Comparison of ENCODE assay signal across 22 cellular contexts in genomic region chr10:60385399-60385738, GRCh38. TPM values are rescaled to one million over a fixed set of nuclear protein-coding genes. Genes with fewer than 3 reads are reported as not detected.
A peak's percentile ranks its signal among the peaks of the same experiment; 100 is the strongest.
DNase-seq lines count a peak whose midpoint lies in the region; ATAC-seq and TF ChIP-seq lines count a peak whose summit lies in the region.
"Had no signal": no experiment of that assay in that cellular context is flagged by ENCODE, and none has a peak within 500 bp of the region (broad histone marks: within the 10 kb centered on the region; RNA-seq: fewer than 3 reads in every experiment).

No MANE protein-coding gene starts in this region.

- no peak overlapping the region for H3K4me3 ChIP-seq in SK-N-SH (ENCODE audit: low read depth in 2 of 2, low read length in 1 of 2)
- H3K4me3 ChIP-seq: left ventricle myocardium inferior, ovary, spleen, testis had no signal

- POLR2A ChIA-PET in SK-N-SH (lab: Yijun Ruan, JAX), result no interaction called here

- 97% methylated on average over 1 of the region's 1 CpG for WGBS in SK-N-SH (ENCODE audit: low lambda C conversion rate)

- no peaks in the 10 kb centered on the region for H4K20me1 ChIP-seq in SK-N-SH (ENCODE audit: insufficient read depth)

- no peak for TF ChIP-seq EP300 in SK-N-SH (IDR thresholded peaks at IDR 0.05; ENCODE audit: borderline replicate concordance in 1 of 2, low read depth in 1 of 2, low read length in 1 of 2)

- no peak for ATAC-seq in SK-N-SH treated with all-trans-retinoic acid at 6 μM for 48 hours
- no peak for ATAC-seq in T-helper 17 cell
- ATAC-seq in HG03342 (IDR thresholded peaks at IDR 0.05; ENCODE audit: unreplicated experiment), result no peak
- ATAC-seq: activated CD8-positive, alpha-beta T cell treated with anti-CD3 and anti-CD28 coated beads, Interleukin-2, amount 10 ng/mL, durations not matched to agents 7 days and 5 days; CD8-positive, alpha-beta T cell; natural killer cell had no signal

- TF ChIP-seq CTCF in SK-N-SH (IDR thresholded peaks at IDR 0.05), result no peak

- H3K27me3 Mint-ChIP-seq in T-helper 17 cell, result no peaks in the 10 kb centered on the region
- H3K27me3 Mint-ChIP-seq: activated naive CD8-positive, alpha-beta T cell treated with anti-CD3 and anti-CD28 coated beads for 36 hours; B cell had no signal

- peaks cover 12% of the 10 kb centered on the region for H3F3A ChIP-seq in SK-N-SH (replicated peaks; ENCODE audit: insufficient read depth)

- H3K9me3 ChIP-seq in SK-N-SH (no peaks in the 10 kb centered on the region), T-helper 17 cell (ENCODE audit: control insufficient read depth, low read length, poor library complexity, severe bottlenecking) (no peaks in the 10 kb centered on the region)
- H3K9me3 ChIP-seq: left ventricle myocardium inferior, ovary, spleen, testis had no signal

- no peak for DNase-seq in SK-N-SH
- DNase-seq in T-helper 17 cell, result no peak
- peak; percentile 9 for DNase-seq in kidney tubule cell (ENCODE audit: low spot score)
- no peak for DNase-seq in activated CD4-positive, alpha-beta T cell treated with anti-CD3 and anti-CD28 coated beads, Interleukin-2, amount 50 U/mL, for 48 hours
- DNase-seq in activated naive CD4-positive, alpha-beta T cell (lab: John Stamatoyannopoulos, UW), result no peak
- DNase-seq: activated CD4-positive, alpha-beta T cell treated with anti-CD3 and anti-CD28 coated beads for 1 hour; activated CD8-positive, alpha-beta T cell treated with anti-CD3 and anti-CD28 coated beads, Interleukin-2, amount 10 ng/mL, durations not matched to agents 7 days and 5 days; activated effector memory CD4-positive, alpha-beta T cell treated with Interleukin-2 at 50 U/mL for 16 hours; activated naive CD8-positive, alpha-beta T cell treated with anti-CD3 and anti-CD28 coated beads for 36 hours; CD8-positive, alpha-beta T cell; DMS 273 treated with DMSO at 0.1 percent for 48 hours; left ventricle myocardium inferior; natural killer cell; RPMI8226; spleen; testis had no signal

- peaks cover 7 to 31% of the 10 kb centered on the region in 2 experiments for H3K4me1 ChIP-seq in SK-N-SH (ENCODE audit: control insufficient read depth in 1 of 2, insufficient read depth in 2 of 2, low read depth in 1 of 2, low read length in 1 of 2)
- H3K4me1 ChIP-seq: testis had no signal

- H3K36me3 Mint-ChIP-seq in T-helper 17 cell (ENCODE audit: low read depth), result peaks cover 2% of the 10 kb centered on the region
- H3K36me3 Mint-ChIP-seq: activated naive CD8-positive, alpha-beta T cell treated with anti-CD3 and anti-CD28 coated beads for 36 hours; CD8-positive, alpha-beta T cell; natural killer cell had no signal

- peak overlapping the region; percentile 60 for H3K27ac Mint-ChIP-seq in T-helper 17 cell
- H3K27ac Mint-ChIP-seq: activated CD8-positive, alpha-beta T cell treated with anti-CD3 and anti-CD28 coated beads, Interleukin-2, amount 10 ng/mL, durations not matched to agents 7 days and 5 days; activated naive CD8-positive, alpha-beta T cell treated with anti-CD3 and anti-CD28 coated beads for 36 hours; B cell; CD8-positive, alpha-beta T cell; natural killer cell had no signal

- no peaks in the 10 kb centered on the region for H3K9me2 ChIP-seq in SK-N-SH

- no peaks in the 10 kb centered on the region for H3K36me3 ChIP-seq in SK-N-SH (replicated peaks in 1 of 2; ENCODE audit: control insufficient read depth in 1 of 2, insufficient read depth in 2 of 2, low read length in 1 of 2)
- H3K36me3 ChIP-seq: left ventricle myocardium inferior, ovary, spleen had no signal

- H3K27ac ChIP-seq in SK-N-SH (ENCODE audit: low read depth in 2 of 2, low read length in 1 of 2), result peak overlapping the region; percentile 72 to 94; a peak in 3 of 4 replicates
- peak overlapping the region; percentile 49 for H3K27ac ChIP-seq in temporal lobe (ENCODE audit: low read depth, low read length)
- H3K27ac ChIP-seq: 22Rv1, left ventricle myocardium inferior, ovary, testis had no signal

- H3K4me2 ChIP-seq in SK-N-SH, result peak overlapping the region; percentile 55

- peaks cover 20% of the 10 kb centered on the region for H3K4me1 Mint-ChIP-seq in T-helper 17 cell
- H3K4me1 Mint-ChIP-seq: activated naive CD8-positive, alpha-beta T cell treated with anti-CD3 and anti-CD28 coated beads for 36 hours had no signal

- no peak overlapping the region for H3K4me3 Mint-ChIP-seq in T-helper 17 cell
- H3K4me3 Mint-ChIP-seq: activated CD8-positive, alpha-beta T cell treated with anti-CD3 and anti-CD28 coated beads, Interleukin-2, amount 10 ng/mL, durations not matched to agents 7 days and 5 days; activated naive CD8-positive, alpha-beta T cell treated with anti-CD3 and anti-CD28 coated beads for 36 hours; B cell; CD8-positive, alpha-beta T cell; natural killer cell had no signal

- H3K27me3 ChIP-seq in SK-N-SH (ENCODE audit: insufficient read depth), result no peaks in the 10 kb centered on the region
- H3K27me3 ChIP-seq: ovary, spleen, testis had no signal

- no peak for TF ChIP-seq RAD21 in SK-N-SH (IDR thresholded peaks at IDR 0.05; ENCODE audit: low read length)

- H3K9ac ChIP-seq in SK-N-SH, result no peak overlapping the region

- CTCF ChIA-PET in SK-N-SH (lab: Yijun Ruan, JAX), result no interaction called here

- no peaks in the 10 kb centered on the region for H3K79me2 ChIP-seq in SK-N-SH (ENCODE audit: insufficient read depth)

- no peak overlapping the region for H2AFZ ChIP-seq in SK-N-SH (ENCODE audit: low read depth)

TF ChIP-seq in SK-N-SH, 30 proteins besides CTCF, POLR2A, EP300 and RAD21 (continues in another document):
- TF ChIP-seq PBX3 (IDR thresholded peaks at IDR 0.05), result no peak
- TF ChIP-seq MXI1 (IDR thresholded peaks at IDR 0.05; ENCODE audit: low read depth, low read length), result no peak
- TF ChIP-seq IRF3 (IDR thresholded peaks at IDR 0.05; ENCODE audit: low read depth, low read length), result no peak

TF ChIP-seq in SK-N-SH treated with all-trans-retinoic acid at 6 μM for 48 hours, 23 proteins besides CTCF, POLR2A, EP300 and RAD21 (continues in another document):
- TF ChIP-seq ZFP3 (CRISPR knock-in tag; IDR thresholded peaks at IDR 0.05) (no peak), RARB (CRISPR knock-in tag; IDR thresholded peaks at IDR 0.05) (no peak), BACH2 (CRISPR knock-in tag; IDR thresholded peaks at IDR 0.05; ENCODE audit: borderline replicate concordance) (no peak), ZFP30 (CRISPR knock-in tag; IDR thresholded peaks at IDR 0.05) (no peak), TSHZ2 (CRISPR knock-in tag; IDR thresholded peaks at IDR 0.05) (no peak), ISL1 (CRISPR knock-in tag; IDR thresholded peaks at IDR 0.05) (no peak), CSRNP3 (CRISPR knock-in tag; IDR thresholded peaks at IDR 0.05) (no peak), TCF4 (CRISPR knock-in tag; IDR thresholded peaks at IDR 0.05; ENCODE audit: borderline replicate concordance) (no peak), ARNTL (CRISPR knock-in tag; IDR thresholded peaks at IDR 0.05; ENCODE audit: borderline replicate concordance, low read depth) (no peak), ZNF70 (CRISPR knock-in tag; IDR thresholded peaks at IDR 0.05) (no peak), OSR1 (CRISPR knock-in tag; IDR thresholded peaks at IDR 0.05) (no peak), SNAI2 (CRISPR knock-in tag; IDR thresholded peaks at IDR 0.05) (no peak), TOX (CRISPR knock-in tag; IDR thresholded peaks at IDR 0.05; ENCODE audit: borderline replicate concordance) (no peak), CSDC2 (CRISPR knock-in tag; IDR thresholded peaks at IDR 0.05) (no peak)

RNA-seq across cellular contexts. Expression of gene ANK3, which starts 4.3 kb away (rescaled TPM):
- 10.0 and 13.9 TPM in 2 replicates for polyA plus RNA-seq in SK-N-SH (2012; rRNA removed)
- polyA plus RNA-seq in SK-N-SH (2012; cell fraction: cytosol; rRNA removed), result 11.8 and 14.5 TPM in 2 replicates
- 8.9 and 16.1 TPM in 2 replicates for polyA plus RNA-seq in SK-N-SH (2012; cell fraction: nucleus; rRNA removed)
- 10 to 100 TPM; 58.5 to 71.2 TPM for total RNA-seq in T-helper 17 cell
- total RNA-seq in temporal lobe, result 305 TPM
